In genomic region chr3:125165948-125166553, GRCh38 we compare ENCODE assay signal across 25 cellular contexts.
"Had no signal": no experiment of that assay in that cellular context is flagged by ENCODE, and none has a peak within 500 bp of the region (broad histone marks: within the 10 kb centered on the region; RNA-seq: fewer than 3 reads in every experiment).

No MANE protein-coding gene starts in this region.

- H3K27ac ChIP-seq: colonic mucosa, dorsolateral prefrontal cortex, heart left ventricle, ovary, prostate gland, testis, transverse colon had no signal

- H3K4me3 Mint-ChIP-seq: activated CD4-positive, alpha-beta memory T cell treated with anti-CD3 and anti-CD28 coated beads, Interleukin-2, amount 10 ng/mL, durations not matched to agents 7 days and 5 days; activated CD4-positive, alpha-beta T cell treated with anti-CD3 and anti-CD28 coated beads, Interleukin-2, amount 10 ng/mL, durations not matched to agents 7 days and 5 days; activated CD8-positive, alpha-beta memory T cell treated with anti-CD3 and anti-CD28 coated beads, Interleukin-2, amount 10 ng/mL, durations not matched to agents 7 days and 5 days; effector memory CD8-positive, alpha-beta T cell; natural killer cell treated with Interleukin-12 subunit alpha and Interleukin-12 subunit beta and Interleukin-15 and Interleukin-18, amount 100 ng/mL, for 72 hours; T-helper 17 cell had no signal

- H3K4me1 ChIP-seq: prostate gland, testis had no signal

- H3K27me3 ChIP-seq: colonic mucosa, dorsolateral prefrontal cortex, heart left ventricle, ovary, testis, transverse colon had no signal

- H3K36me3 ChIP-seq: colonic mucosa, heart left ventricle, ovary, prostate gland, transverse colon had no signal

- H3K36me3 Mint-ChIP-seq: activated CD8-positive, alpha-beta memory T cell treated with anti-CD3 and anti-CD28 coated beads, Interleukin-2, amount 10 ng/mL, durations not matched to agents 7 days and 5 days; activated naive CD4-positive, alpha-beta T cell treated with anti-CD3 and anti-CD28 coated beads, Interleukin-2, amount 50 U/mL, for 72 hours; natural killer cell treated with Interleukin-12 subunit alpha and Interleukin-12 subunit beta and Interleukin-15 and Interleukin-18, amount 100 ng/mL, for 72 hours had no signal

- H3K4me3 ChIP-seq: colonic mucosa, dorsolateral prefrontal cortex, heart left ventricle, mucosa of descending colon, ovary, prostate gland, skin epidermis, testis, transverse colon had no signal

- H3K4me1 Mint-ChIP-seq: activated CD4-positive, alpha-beta memory T cell treated with anti-CD3 and anti-CD28 coated beads, Interleukin-2, amount 10 ng/mL, durations not matched to agents 7 days and 5 days had no signal

- H3K9me3 Mint-ChIP-seq: activated CD4-positive, alpha-beta memory T cell treated with anti-CD3 and anti-CD28 coated beads, Interleukin-2, amount 10 ng/mL, durations not matched to agents 7 days and 5 days; activated CD4-positive, alpha-beta T cell treated with anti-CD3 and anti-CD28 coated beads, Interleukin-2, amount 10 ng/mL, durations not matched to agents 7 days and 5 days; activated naive CD4-positive, alpha-beta T cell treated with anti-CD3 and anti-CD28 coated beads, Interleukin-2, amount 50 U/mL, for 72 hours; effector memory CD8-positive, alpha-beta T cell; natural killer cell treated with Interleukin-12 subunit alpha and Interleukin-12 subunit beta and Interleukin-15 and Interleukin-18, amount 100 ng/mL, for 72 hours had no signal

- DNase-seq: activated CD4-positive, alpha-beta memory T cell treated with anti-CD3 and anti-CD28 coated beads, Interleukin-2, amount 10 ng/mL, durations not matched to agents 7 days and 5 days; activated CD4-positive, alpha-beta T cell treated with anti-CD3 and anti-CD28 coated beads for 1 hour; activated CD4-positive, alpha-beta T cell treated with anti-CD3 and anti-CD28 coated beads, Interleukin-2, amount 10 ng/mL, durations not matched to agents 7 days and 5 days; activated CD8-positive, alpha-beta memory T cell treated with anti-CD3 and anti-CD28 coated beads, Interleukin-2, amount 10 ng/mL, durations not matched to agents 7 days and 5 days; activated naive CD4-positive, alpha-beta T cell; activated T-cell treated with anti-CD3 and anti-CD28 coated beads, Interleukin-2, amount 50 U/mL, for 48 hours; colonic mucosa; dorsolateral prefrontal cortex; effector memory CD8-positive, alpha-beta T cell; heart left ventricle; mesenchymal stem cell; mucosa of descending colon; retina; stimulated activated CD4-positive, alpha-beta T cell treated with anti-CD3 and anti-CD28 coated beads, Interleukin-12 subunit alpha, Interleukin-12 subunit beta, amount 100 ng/mL, for 4 hours; stimulated activated CD4-positive, alpha-beta T cell treated with anti-CD3 and anti-CD28 coated beads, Interleukin-4, amount 100 ng/mL, for 1 hour; stimulated activated naive CD8-positive, alpha-beta T cell treated with anti-CD3 and anti-CD28 coated beads, Interleukin-15, Interleukin-2, amounts not matched to agents 100 U/mL and 50 U/mL, for 24 hours; T-helper 17 cell; T1000; testis; transverse colon had no signal

- H3K9me3 ChIP-seq: colonic mucosa, heart left ventricle, mucosa of descending colon, ovary, prostate gland, testis, transverse colon had no signal

- ATAC-seq: activated CD8-positive, alpha-beta memory T cell treated with anti-CD3 and anti-CD28 coated beads, Interleukin-2, amount 10 ng/mL, durations not matched to agents 7 days and 5 days; activated naive CD4-positive, alpha-beta T cell treated with anti-CD3 and anti-CD28 coated beads, Interleukin-2, amount 50 U/mL, for 72 hours; effector memory CD8-positive, alpha-beta T cell; natural killer cell treated with Interleukin-12 subunit alpha and Interleukin-12 subunit beta and Interleukin-15 and Interleukin-18, amount 100 ng/mL, for 72 hours; stimulated activated naive CD8-positive, alpha-beta T cell treated with anti-CD3 and anti-CD28 coated beads, Interleukin-15, Interleukin-2, amounts not matched to agents 100 U/mL and 50 U/mL, for 24 hours; T-helper 17 cell had no signal

- H3K27ac Mint-ChIP-seq: activated CD4-positive, alpha-beta memory T cell treated with anti-CD3 and anti-CD28 coated beads, Interleukin-2, amount 10 ng/mL, durations not matched to agents 7 days and 5 days; activated CD4-positive, alpha-beta T cell treated with anti-CD3 and anti-CD28 coated beads, Interleukin-2, amount 10 ng/mL, durations not matched to agents 7 days and 5 days; activated CD8-positive, alpha-beta memory T cell treated with anti-CD3 and anti-CD28 coated beads, Interleukin-2, amount 10 ng/mL, durations not matched to agents 7 days and 5 days; activated naive CD4-positive, alpha-beta T cell treated with anti-CD3 and anti-CD28 coated beads, Interleukin-2, amount 50 U/mL, for 72 hours; effector memory CD8-positive, alpha-beta T cell; T-helper 17 cell had no signal
